In the genomic region with DNA sequence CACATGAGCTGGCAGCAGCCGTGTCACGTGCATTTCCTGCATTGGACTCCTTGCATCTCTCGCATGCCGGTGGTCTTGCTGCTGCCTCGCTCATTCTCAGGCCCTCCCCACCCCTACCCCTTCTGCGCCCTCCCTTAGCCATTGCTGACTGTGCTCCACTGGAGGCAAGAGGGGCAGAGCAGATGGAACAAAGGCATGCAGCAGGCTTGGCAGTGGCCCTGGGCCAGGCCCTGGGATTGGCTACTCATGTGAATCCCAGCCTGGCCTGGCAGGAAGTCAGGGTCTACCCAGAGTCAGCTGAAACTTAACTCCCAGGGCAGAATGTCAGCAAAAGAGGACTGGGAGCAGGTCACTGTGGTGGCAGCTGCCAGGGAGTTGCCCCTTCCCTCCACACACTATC, we compare ENCODE assay signal across 19 cellular contexts.
A peak's percentile ranks its signal among the peaks of the same experiment; 100 is the strongest.
DNase-seq lines count a peak whose midpoint lies in the region; ATAC-seq, FAIRE-seq and TF ChIP-seq lines count a peak whose summit lies in the region.
"Had no signal": no experiment of that assay in that cellular context is flagged by ENCODE, and none has a peak within 500 bp of the region (broad histone marks: within the 10 kb centered on the region; RNA-seq: fewer than 3 reads in every experiment).

No MANE protein-coding gene starts in this region.

- no peak overlapping the region for H3K4me3 ChIP-seq in stomach smooth muscle (ENCODE audit: low read length in 2 of 2)
- H3K4me3 ChIP-seq: HAP-1, stomach had no signal

- H3K4me1 ChIP-seq in stomach smooth muscle (ENCODE audit: control insufficient read depth, insufficient read depth, low read length) = peaks cover 18% of the 10 kb centered on the region
- H3K4me1 ChIP-seq: HAP-1 had no signal

- no peaks in the 10 kb centered on the region for H3K27me3 ChIP-seq in stomach smooth muscle (ENCODE audit: control insufficient read depth in 1 of 2, insufficient read depth in 2 of 2, low read length in 2 of 2)
- H3K27me3 ChIP-seq: stomach had no signal

- DNase-seq in NCI-H2196 treated with DMSO at 0.1 percent for 48 hours (lab: John Stamatoyannopoulos, UW; ENCODE audit: unreplicated experiment) = peak; percentile 19
- peak; percentile 38 for DNase-seq in ecto neural progenitor cell (ENCODE audit: low spot score)
- peak; percentile 42 for DNase-seq in islet precursor cell
- no peak for DNase-seq in H54 (ENCODE audit: insufficient read length, low spot score)
- no peak for DNase-seq in GF-D8 (lab: John Stamatoyannopoulos, UW)
- DNase-seq: activated CD4-positive, alpha-beta T cell treated with anti-CD3 and anti-CD28 coated beads, Interleukin-2, amount 10 ng/mL, durations not matched to agents 7 days and 5 days; CD4-positive, alpha-beta memory T cell; effector CD8-positive, alpha-beta T cell; kidney glomerular epithelial cell; MM.1S; naive thymus-derived CD8-positive, alpha-beta T cell; NCI-H2227 treated with DMSO at 0.1 percent for 48 hours; PC-3; stomach had no signal

- ATAC-seq in HG03520 (IDR thresholded peaks at IDR 0.05; ENCODE audit: unreplicated experiment) = no peak
- no peak for ATAC-seq in HG03457 (IDR thresholded peaks at IDR 0.05; ENCODE audit: unreplicated experiment)
- ATAC-seq: naive thymus-derived CD8-positive, alpha-beta T cell; PC-3 had no signal

- H3K36me3 ChIP-seq in stomach smooth muscle (ENCODE audit: control insufficient read depth in 2 of 2, insufficient read depth in 2 of 2, low read length in 2 of 2) = peaks cover 29 to 51% of the 10 kb centered on the region in 2 donors
- H3K36me3 ChIP-seq: HAP-1 had no signal

- peak overlapping the region; percentile 24 for H3K27ac ChIP-seq in stomach smooth muscle (ENCODE audit: low read length)

- H3K9ac ChIP-seq in stomach smooth muscle (ENCODE audit: low read length in 2 of 2) = no peak overlapping the region

- no peak for FAIRE-seq in H54 (lab: Jason Lieb, UNC)
- FAIRE-seq: astrocyte had no signal

- TF ChIP-seq POLR2A in H54 (IDR thresholded peaks at IDR 0.05; ENCODE audit: low read depth, low read length) = no peak

- no peaks in the 10 kb centered on the region for H3K9me3 ChIP-seq in stomach smooth muscle (ENCODE audit: control insufficient read depth in 2 of 2, low read length in 2 of 2)
- H3K9me3 ChIP-seq: HAP-1, stomach had no signal

Comparison
In these comparisons a context has a peak if more than half of its experiments do, and no peak if none do; other contexts are left out.
1. DNase-seq: peak in NCI-H2196 treated with DMSO at 0.1 percent for 48 hours (single experiment), ecto neural progenitor cell (single experiment) and islet precursor cell (single experiment); none in H54 (single experiment) and GF-D8 (single experiment).